In the genomic region with DNA sequence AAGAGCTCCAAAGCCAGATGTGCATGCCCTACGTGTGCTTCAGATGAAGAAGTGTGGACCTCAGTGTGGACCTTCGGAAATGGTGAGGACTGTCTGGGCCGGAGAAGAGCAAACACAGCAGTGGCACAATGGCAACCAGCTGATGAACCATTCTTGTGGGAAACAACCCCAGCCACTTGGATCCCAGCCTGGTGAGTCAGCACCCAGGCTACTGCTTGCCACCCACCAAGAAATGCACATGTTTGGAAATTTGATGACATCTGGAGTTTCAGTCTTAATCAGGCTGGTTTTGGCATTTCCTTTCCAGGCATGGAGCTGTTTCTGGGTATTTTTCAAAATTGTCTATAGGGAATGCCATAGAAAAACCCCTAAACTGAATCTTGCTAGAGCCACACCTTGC, we compare ENCODE assay signal across 7 cellular contexts. TPM values are rescaled to one million over a fixed set of nuclear protein-coding genes. Genes with fewer than 3 reads are reported as not detected.
DNase-seq lines count a peak whose midpoint lies in the region; ATAC-seq and TF ChIP-seq lines count a peak whose summit lies in the region.

No MANE protein-coding gene starts in this region.

- no peak for ATAC-seq in HG03039 (IDR thresholded peaks at IDR 0.05; ENCODE audit: unreplicated experiment)

- no peak overlapping the region; the same call in 1 of the 2 replicates for H3K27ac Mint-ChIP-seq in HFFc6

- no peak overlapping the region for H3K4me3 Mint-ChIP-seq in HFFc6

- DNase-seq in HFFc6 = peak; percentile 53
- peak; percentile 69 to 77 for DNase-seq in activated CD4-positive, alpha-beta T cell treated with anti-CD3 and anti-CD28 coated beads, Interleukin-2, amount 50 U/mL, for 48 hours
- peak; percentile 86 for DNase-seq in fibroblast of peridontal ligament (ENCODE audit: extremely low read depth)
- peak; percentile 24 to 58 for DNase-seq in stimulated activated CD4-positive, alpha-beta T cell treated with anti-CD3 and anti-CD28 coated beads, Interleukin-4, amount 100 ng/mL, for 48 hours (ENCODE audit: low read depth in 2 of 2)
- DNase-seq in NCI-H1930 (lab: John Stamatoyannopoulos, UW) = no peak
- DNase-seq in NCI-H1105 (lab: John Stamatoyannopoulos, UW) = no peak

- no peak for TF ChIP-seq CTCF in HFFc6 (IDR thresholded peaks at IDR 0.05)

- peaks cover 14% of the 10 kb centered on the region; the same call in 1 of the 2 replicates for H3K36me3 Mint-ChIP-seq in HFFc6 (ENCODE audit: low read depth)

- H3K9me3 Mint-ChIP-seq in HFFc6 = no peaks in the 10 kb centered on the region

- H3K27me3 Mint-ChIP-seq in HFFc6 (ENCODE audit: insufficient read depth) = peaks cover 6% of the 10 kb centered on the region; the same call in 1 of the 2 replicates

- peaks cover 56% of the 10 kb centered on the region for H3K4me1 Mint-ChIP-seq in HFFc6 (ENCODE audit: low read depth)

RNA-seq across cellular contexts. Expression of a gene that starts 42.7 kb away (rescaled TPM):
- total RNA-seq in HFFc6 (2021; fragmentation: NEBNext Ultra II Directional; extraction: Animal tissue kit (Norgen Biotek cat#: 25700)) = under 1 TPM in 1 of 6 experiments, not detected in 5; 0.52 TPM

Comparison
In these comparisons a context has a peak if more than half of its experiments do, and no peak if none do; other contexts are left out.
1. DNase-seq: peak in HFFc6 (single experiment), activated CD4-positive, alpha-beta T cell treated with anti-CD3 and anti-CD28 coated beads, Interleukin-2, amount 50 U/mL, for 48 hours (2 of 2), fibroblast of peridontal ligament (single experiment) and stimulated activated CD4-positive, alpha-beta T cell treated with anti-CD3 and anti-CD28 coated beads, Interleukin-4, amount 100 ng/mL, for 48 hours (2 of 2); none in NCI-H1930 (0 of 2) and NCI-H1105 (single experiment).